In genomic region chr3:194315965-194316361, GRCh38 we compare ENCODE assay signal across 8 cellular contexts.
DNase-seq lines count a peak whose midpoint lies in the region; ATAC-seq and TF ChIP-seq lines count a peak whose summit lies in the region.

No MANE protein-coding gene starts in this region.

- TF ChIP-seq CTCF in 22Rv1 (IDR thresholded peaks at IDR 0.05), result peak; percentile 73
- TF ChIP-seq CTCF in cardiac fibroblast (IDR thresholded peaks at IDR 0.05; ENCODE audit: low read depth, low read length), result no peak
- TF ChIP-seq CTCF in nephron (IDR thresholded peaks at IDR 0.05; ENCODE audit: unreplicated experiment in 3 of 3), result peak in 2 of 3 experiments; percentile 16 to 28

- H3K27ac Mint-ChIP-seq in nephron, result no peak overlapping the region

- H3K27ac ChIP-seq in 22Rv1, result peak overlapping the region; percentile 42; the same call in 1 of the 2 replicates

- H3K9me3 Mint-ChIP-seq in nephron, result peaks cover 13% of the 10 kb centered on the region

- peak; percentile 58 to 67 for DNase-seq in cardiac fibroblast (ENCODE audit: low read depth in 2 of 2)
- no peak for DNase-seq in NCI-H2029 (lab: John Stamatoyannopoulos, UW)
- DNase-seq in glomerular visceral epithelial cell (ENCODE audit: extremely low spot score), result no peak

- H3K27me3 Mint-ChIP-seq in nephron (ENCODE audit: low read depth), result peaks cover 45% of the 10 kb centered on the region

- H3K4me1 Mint-ChIP-seq in nephron, result peaks cover 31% of the 10 kb centered on the region

- ATAC-seq in GM19372 (IDR thresholded peaks at IDR 0.05; ENCODE audit: low read depth, unreplicated experiment) (peak; percentile 27), HG03442 (IDR thresholded peaks at IDR 0.05; ENCODE audit: unreplicated experiment) (peak; percentile 25), HG02763 (IDR thresholded peaks at IDR 0.05; ENCODE audit: unreplicated experiment) (no peak)

- H3K4me3 Mint-ChIP-seq in nephron, result peak overlapping the region; percentile 48 to 67 (median 61)

- H3K4me3 ChIP-seq in cardiac fibroblast (replicated peaks in 1 of 2; ENCODE audit: low read depth in 2 of 2, low read length in 2 of 2), result peak overlapping the region in 1 of 2 donors; percentile 14

- peaks cover 13% of the 10 kb centered on the region for H3K36me3 Mint-ChIP-seq in nephron (ENCODE audit: low read depth)

Comparison
In these comparisons a context has a peak if more than half of its experiments do, and no peak if none do; other contexts are left out.
1. DNase-seq: peak in cardiac fibroblast (2 of 2); none in NCI-H2029 (single experiment) and glomerular visceral epithelial cell (single experiment).